Comparison of ENCODE assay signal across 8 cellular contexts in genomic region chr17:76384987-76385891, GRCh38. TPM values are rescaled to one million over a fixed set of nuclear protein-coding genes. Genes with fewer than 3 reads are reported as not detected.
DNase-seq lines count a peak whose midpoint lies in the region; ATAC-seq and TF ChIP-seq lines count a peak whose summit lies in the region.

No MANE protein-coding gene starts in this region.

- no peaks in the 10 kb centered on the region for H3K27me3 ChIP-seq in lower lobe of right lung (ENCODE audit: low read depth)

- ATAC-seq in HG02970 (IDR thresholded peaks at IDR 0.05; ENCODE audit: low FRiP score, unreplicated experiment) (peak; percentile 4), lower lobe of right lung (peak; percentile 26 to 43)

- POLR2A ChIA-PET in AG04449 (lab: Yijun Ruan, JAX) = interaction anchor here (1.3 to 6.0 kb wide), 4 partner anchors 12 to 33 kb away, joined by 5 to 47 read pairs (median 22); partner anchors contain the start of gene PRPSAP1

- TF ChIP-seq CTCF in AG04449 (IDR thresholded peaks at IDR 0.05; ENCODE audit: insufficient read depth, low read length, missing control alignments) = no peak
- TF ChIP-seq CTCF in VCaP (conservative IDR thresholded peaks at IDR 0.05) = no peak
- no peak for TF ChIP-seq CTCF in lower lobe of right lung (IDR thresholded peaks at IDR 0.05)

- CTCF ChIA-PET in AG04449 (lab: Yijun Ruan, JAX) = interaction anchor here (0.7 to 32.3 kb wide), 33 partner anchors 9 to 480 kb away, joined by 3 to 851 read pairs (median 6); partner anchors contain the start of genes MRPL38, PRPSAP1 and QRICH2

- H3K27ac ChIP-seq in VCaP (peak overlapping the region; percentile 74), lower lobe of right lung (peak overlapping the region; percentile 81)

- no peak for DNase-seq in AG04449 (ENCODE audit: low read depth, low spot score)
- peak; percentile 23 for DNase-seq in dedifferentiated amniotic fluid mesenchymal stem cell (ENCODE audit: extremely low spot score)
- DNase-seq in lower lobe of right lung = no peak
- peak; percentile 24 for DNase-seq in stimulated activated naive CD4-positive, alpha-beta T cell treated with Interleukin-2 at 50 U/mL for 16 hours (lab: John Stamatoyannopoulos, UW)
- no peak for DNase-seq in pons (ENCODE audit: low spot score)
- no peak for DNase-seq in globus pallidus (ENCODE audit: low spot score)

- no peaks in the 10 kb centered on the region for H3K9me3 ChIP-seq in lower lobe of right lung

- H3K4me1 ChIP-seq in lower lobe of right lung = peaks cover 38% of the 10 kb centered on the region

- intact Hi-C loops in lower lobe of right lung (cut with DNase I) = no loop called here

- H3K4me3 ChIP-seq in AG04449 (ENCODE audit: low read depth, low read length) (peak overlapping the region; percentile 76), lower lobe of right lung (peak overlapping the region; percentile 70)

- H3K36me3 ChIP-seq in lower lobe of right lung = peaks cover 8% of the 10 kb centered on the region

RNA-seq across cellular contexts. Expression of gene SPHK1, which starts 0.8 kb away (rescaled TPM):
- 8.2 TPM for total RNA-seq in lower lobe of right lung

RNA-seq across cellular contexts. Expression of gene PRPSAP1, which starts 31.5 kb away (rescaled TPM):
- total RNA-seq in lower lobe of right lung = 70.4 TPM

Comparison
In these comparisons a context has a peak if more than half of its experiments do, and no peak if none do; other contexts are left out.
1. DNase-seq: peak in dedifferentiated amniotic fluid mesenchymal stem cell (single experiment) and stimulated activated naive CD4-positive, alpha-beta T cell treated with Interleukin-2 at 50 U/mL for 16 hours (single experiment); none in AG04449 (single experiment), lower lobe of right lung (single experiment), pons (single experiment) and globus pallidus (single experiment).